Comparison of ENCODE assay signal across 8 cellular contexts in the genomic region with DNA sequence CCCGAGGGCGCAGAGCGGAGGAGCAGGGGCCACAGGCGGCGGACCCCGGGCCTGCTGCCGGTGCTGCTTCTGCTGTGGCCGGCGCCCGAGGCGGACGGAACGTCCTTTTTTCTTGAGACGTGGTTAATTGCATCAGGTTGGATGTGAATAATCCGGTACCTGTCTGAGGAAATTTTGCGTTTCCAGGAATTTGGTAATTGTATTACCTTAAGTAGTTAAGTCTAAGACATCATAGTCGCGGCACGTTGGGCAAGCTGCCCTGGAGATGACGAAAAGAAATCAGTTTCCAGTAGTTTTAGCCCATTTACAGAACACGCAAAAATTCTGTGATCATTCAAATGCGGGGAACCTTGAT. TPM values are rescaled to one million over a fixed set of nuclear protein-coding genes. Genes with fewer than 3 reads are reported as not detected.
A peak's percentile ranks its signal among the peaks of the same experiment; 100 is the strongest.
DNase-seq lines count a peak whose midpoint lies in the region; ATAC-seq and TF ChIP-seq lines count a peak whose summit lies in the region.

No MANE protein-coding gene starts in this region.

- peak overlapping the region; percentile 87 for H3K4me3 Mint-ChIP-seq in activated T-cell treated with anti-CD3 and anti-CD28 coated beads, Interleukin-2, amount 50 U/mL, for 4 hours

- no peaks in the 10 kb centered on the region for H3K9me3 ChIP-seq in right lobe of liver
- no peaks in the 10 kb centered on the region for H3K9me3 ChIP-seq in transverse colon

- peaks cover 41% of the 10 kb centered on the region for H3K4me1 Mint-ChIP-seq in activated T-cell treated with anti-CD3 and anti-CD28 coated beads, Interleukin-2, amount 50 U/mL, for 4 hours (ENCODE audit: low read depth)

- no peak for ATAC-seq in activated T-cell treated with anti-CD3 and anti-CD28 coated beads, Interleukin-2, amount 50 U/mL, for 4 hours
- no peak for ATAC-seq in right lobe of liver

- DNase-seq in activated T-cell treated with anti-CD3 and anti-CD28 coated beads, Interleukin-2, amount 50 U/mL, for 4 hours = no peak
- DNase-seq in activated T-cell treated with anti-CD3 and anti-CD28 coated beads for 4 hours = no peak
- DNase-seq in astrocyte of the spinal cord (ENCODE audit: low read depth, low spot score) = no peak
- no peak for DNase-seq in right lobe of liver
- DNase-seq in transverse colon = no peak
- no peak for DNase-seq in COLO829 (ENCODE audit: low spot score)
- no peak for DNase-seq in NCI-H2107 treated with DMSO at 0.1 percent for 48 hours (lab: John Stamatoyannopoulos, UW; ENCODE audit: unreplicated experiment)
- no peak for DNase-seq in effector CD4-positive, alpha-beta T cell

- peaks cover 3% of the 10 kb centered on the region for H3K36me3 Mint-ChIP-seq in activated T-cell treated with anti-CD3 and anti-CD28 coated beads, Interleukin-2, amount 50 U/mL, for 4 hours (ENCODE audit: insufficient read depth)

- 0% methylated on average over 13 of the region's 22 CpGs for WGBS in right lobe of liver (ENCODE audit: insufficient coverage, low coverage, low lambda C conversion rate, missing lambda C conversion rate)
- WGBS in transverse colon (ENCODE audit: low coverage in 1 of 2), 2 donors = 0 to 2% methylated on average over 9 to 21 of the region's 22 CpGs

- H3K27ac ChIP-seq in right lobe of liver (peak overlapping the region; percentile 81 to 96 (median 93)), transverse colon (peak overlapping the region; percentile 97 to 98 (median 97))

- TF ChIP-seq EP300 in transverse colon (IDR thresholded peaks at IDR 0.05; ENCODE audit: low read depth) = no peak

- peak overlapping the region; percentile 97 for H3K4me3 ChIP-seq in astrocyte of the spinal cord (ENCODE audit: low read depth, low read length)
- peak overlapping the region; percentile 58 to 98 (median 90) for H3K4me3 ChIP-seq in right lobe of liver
- peak overlapping the region; percentile 39 to 95 (median 87) for H3K4me3 ChIP-seq in transverse colon

- H3K36me3 ChIP-seq in right lobe of liver (no peaks in the 10 kb centered on the region), transverse colon (no peaks in the 10 kb centered on the region)

- in situ Hi-C loops in astrocyte of the spinal cord (cut with HindIII; ENCODE audit: low sequenced_read_pairs) (no loop called here), transverse colon (cut with MboI; ENCODE audit: low pct_ligation_motif_present in 1 of 4, low pct_unique_long_range_greater_than_20kb in 1 of 4, low sequenced_read_pairs in 3 of 4) (no loop called here)

- H3K27me3 Mint-ChIP-seq in activated T-cell treated with anti-CD3 and anti-CD28 coated beads, Interleukin-2, amount 50 U/mL, for 4 hours (ENCODE audit: low read depth) = no peaks in the 10 kb centered on the region

- no peaks in the 10 kb centered on the region for H3K27me3 ChIP-seq in right lobe of liver
- no peaks in the 10 kb centered on the region for H3K27me3 ChIP-seq in transverse colon

- TF ChIP-seq CTCF in astrocyte of the spinal cord (IDR thresholded peaks at IDR 0.05; ENCODE audit: low read depth, low read length) = no peak
- no peak for TF ChIP-seq CTCF in right lobe of liver (IDR thresholded peaks at IDR 0.05)
- TF ChIP-seq CTCF in transverse colon (IDR thresholded peaks at IDR 0.05) = no peak

- intact Hi-C loops in right lobe of liver (cut with DNase I) (no loop called here), transverse colon (cut with DNase I; ENCODE audit: low total_unique reads) (no loop called here)

- no peaks in the 10 kb centered on the region for H3K9me3 Mint-ChIP-seq in activated T-cell treated with anti-CD3 and anti-CD28 coated beads, Interleukin-2, amount 50 U/mL, for 4 hours

- TF ChIP-seq POLR2A in right lobe of liver (IDR thresholded peaks at IDR 0.05) = no peak
- TF ChIP-seq POLR2A in transverse colon (IDR thresholded peaks at IDR 0.05) = no peak

- H3K4me1 ChIP-seq in right lobe of liver (peaks cover 0 to 32% (median 8%) of the 10 kb centered on the region in 4 donors), transverse colon (peaks cover 9 to 50% (median 38%) of the 10 kb centered on the region in 4 donors)

RNA-seq across cellular contexts. Expression of a gene that starts 0.8 kb away (rescaled TPM):
- total RNA-seq in activated T-cell treated with anti-CD3 and anti-CD28 coated beads, Interleukin-2, amount 50 U/mL, for 4 hours = 10 to 100 TPM; 31.4 to 33.6 (median 33.1) TPM
- total RNA-seq in right lobe of liver (10 to 100 TPM; 16.3 to 26.4 (median 24.2) TPM), transverse colon (100 to 1,000 TPM in 1 of 4 donors, 10 to 100 TPM in 3; 50.4 to 125 (median 68.0) TPM)

RNA-seq across cellular contexts. Expression of a gene that starts 26.5 kb away (rescaled TPM):
- under 1 TPM in 2 of 3 donors, not detected in 1; 0.11 to 0.19 TPM for total RNA-seq in activated T-cell treated with anti-CD3 and anti-CD28 coated beads, Interleukin-2, amount 50 U/mL, for 4 hours
- 10 to 100 TPM in 5 of 6 experiments, 1 to 10 TPM in 1; 8.5 to 34.7 (median 22.0) TPM for total RNA-seq in right lobe of liver
- total RNA-seq in transverse colon = 10 to 100 TPM in 2 of 4 donors, 1 to 10 TPM in 2; 4.1 to 15.4 (median 9.1) TPM

Comparison
In these comparisons a context has a peak if more than half of its experiments do, and no peak if none do; other contexts are left out.
1. RNA of a gene that starts 26.5 kb away (total RNA-seq): 8.5 to 34.7 TPM in right lobe of liver and 4.1 to 15.4 TPM in transverse colon; 0.11 to 0.19 TPM in activated T-cell treated with anti-CD3 and anti-CD28 coated beads, Interleukin-2, amount 50 U/mL, for 4 hours; every median in the first group is over 4 times any median in the second.
2. Peak in every context shown above with its lines, with median percentiles within 50 percentile points of each other: H3K4me3 ChIP-seq.